ENCODE assay signal across 8 cellular contexts in genomic region chr11:64803163-64803845, GRCh38. TPM values are rescaled to one million over a fixed set of nuclear protein-coding genes. Genes with fewer than 3 reads are reported as not detected.
A peak's percentile ranks its signal among the peaks of the same experiment; 100 is the strongest.
DNase-seq lines count a peak whose midpoint lies in the region; ATAC-seq and TF ChIP-seq lines count a peak whose summit lies in the region.

TSS of gene MAP4K2 (minus strand) at chr11:64803214. CDS start at chr11:64803149, 65 bp downstream.

- peak within 1 kb of the TSS; percentile 68 to 87 (median 82) for H3K4me3 ChIP-seq in Peyer's patch
- H3K4me3 ChIP-seq in esophagus muscularis mucosa, result peak within 1 kb of the TSS; percentile 73 to 84 (median 78)

- H3K4me1 Mint-ChIP-seq in CD14-positive monocyte, result peaks cover 49% of the 10 kb centered on the region
- H3K4me1 Mint-ChIP-seq in activated T-cell treated with anti-CD3 and anti-CD28 coated beads, Interleukin-2, amount 50 U/mL, for 72 hours (ENCODE audit: low read depth), result peaks cover 27% of the 10 kb centered on the region

- H3K4me3 Mint-ChIP-seq in CD14-positive monocyte, result peak within 1 kb of the TSS; percentile 87
- H3K4me3 Mint-ChIP-seq in activated T-cell treated with anti-CD3 and anti-CD28 coated beads, Interleukin-2, amount 50 U/mL, for 72 hours, result peak within 1 kb of the TSS; percentile 86 to 93

- H3K27me3 ChIP-seq in Peyer's patch, result no peaks in the 10 kb centered on the region
- no peaks in the 10 kb centered on the region for H3K27me3 ChIP-seq in esophagus muscularis mucosa

- no peaks in the 10 kb centered on the region for H3K9me3 ChIP-seq in Peyer's patch
- no peaks in the 10 kb centered on the region for H3K9me3 ChIP-seq in esophagus muscularis mucosa

- no peaks in the 10 kb centered on the region for H3K9me3 Mint-ChIP-seq in CD14-positive monocyte
- H3K9me3 Mint-ChIP-seq in activated T-cell treated with anti-CD3 and anti-CD28 coated beads, Interleukin-2, amount 50 U/mL, for 72 hours, result no peaks in the 10 kb centered on the region

- H3K36me3 Mint-ChIP-seq in CD14-positive monocyte, result peaks cover 31 to 43% of the 10 kb centered on the region in 2 donors
- H3K36me3 Mint-ChIP-seq in activated T-cell treated with anti-CD3 and anti-CD28 coated beads, Interleukin-2, amount 50 U/mL, for 72 hours (ENCODE audit: insufficient read depth in 2 of 2), result peaks cover 2 to 8% of the 10 kb centered on the region in 2 donors

- DNase-seq in CD14-positive monocyte (ENCODE audit: low spot score), result no peak
- DNase-seq in Peyer's patch, result peak; percentile 89 to 96 (median 91)
- DNase-seq in activated T-cell treated with anti-CD3 and anti-CD28 coated beads, Interleukin-2, amount 50 U/mL, for 72 hours, result peak; percentile 93 to 95
- peak; percentile 97 for DNase-seq in esophagus muscularis mucosa (ENCODE audit: extremely low spot score)
- peak; percentile 88 for DNase-seq in myocyte (ENCODE audit: low read depth)
- peak; percentile 47 for DNase-seq in stimulated activated CD8-positive, alpha-beta memory T cell treated with anti-CD3 and anti-CD28 coated beads, Interleukin-7, amount 100 ng/mL, for 24 hours (ENCODE audit: low read depth)

- H3K27ac Mint-ChIP-seq in CD14-positive monocyte, result peak within 1 kb of the TSS; percentile 92 to 98 (median 95)
- H3K27ac Mint-ChIP-seq in activated T-cell treated with anti-CD3 and anti-CD28 coated beads, Interleukin-2, amount 50 U/mL, for 72 hours, result peak within 1 kb of the TSS; percentile 91

- TF ChIP-seq EP300 in Ishikawa (IDR thresholded peaks at IDR 0.05; ENCODE audit: borderline replicate concordance) (no peak), esophagus muscularis mucosa (IDR thresholded peaks at IDR 0.05) (no peak)

- H3K27me3 Mint-ChIP-seq in CD14-positive monocyte (ENCODE audit: low read depth in 3 of 3), result peaks cover 0 to 3% (median under 1%) of the 10 kb centered on the region in 3 donors
- H3K27me3 Mint-ChIP-seq in activated T-cell treated with anti-CD3 and anti-CD28 coated beads, Interleukin-2, amount 50 U/mL, for 72 hours (ENCODE audit: low read depth), result no peaks in the 10 kb centered on the region

- WGBS in esophagus muscularis mucosa, result 0% methylated on average over 16 of the region's 57 CpGs

- TF ChIP-seq POLR2A in Peyer's patch (IDR thresholded peaks at IDR 0.05) (peak in 1 of 2 donors; percentile 24), esophagus muscularis mucosa (IDR thresholded peaks at IDR 0.05; ENCODE audit: low read depth) (no peak)

- TF ChIP-seq RAD21 in Ishikawa (IDR thresholded peaks at IDR 0.05; ENCODE audit: low read depth), result no peak

- intact Hi-C loops in CD14-positive monocyte (cut with micrococcal nuclease) (no loop called here), esophagus muscularis mucosa (cut with DNase I) (loop anchor here (2.0 kb wide), 1 partner anchor 59 kb away; the partner anchor contains the start of gene RASGRP2)

- no peak for TF ChIP-seq CTCF in CD14-positive monocyte (IDR thresholded peaks at IDR 0.05)
- peak in 4 of 6 experiments; percentile 17 to 35 (median 24) for TF ChIP-seq CTCF in Peyer's patch (IDR thresholded peaks at IDR 0.05)
- TF ChIP-seq CTCF in esophagus muscularis mucosa (IDR thresholded peaks at IDR 0.05), result peak in 2 of 3 experiments; percentile 4 to 26

- H3K4me1 ChIP-seq in Peyer's patch (peaks cover 0 to 29% (median 18%) of the 10 kb centered on the region in 4 donors), esophagus muscularis mucosa (peaks cover 20 to 42% (median 34%) of the 10 kb centered on the region in 4 donors)

- ATAC-seq in GM19452 (IDR thresholded peaks at IDR 0.05; ENCODE audit: unreplicated experiment), result peak; percentile 65
- ATAC-seq in activated T-cell treated with anti-CD3 and anti-CD28 coated beads, Interleukin-2, amount 50 U/mL, for 72 hours (replicated peaks in 1 of 2), result peak; percentile 91 to 93

- H3K27ac ChIP-seq in Peyer's patch, result peak within 1 kb of the TSS; percentile 60 to 96 (median 84)
- peak within 1 kb of the TSS; percentile 85 to 93 (median 88) for H3K27ac ChIP-seq in esophagus muscularis mucosa (replicated peaks in 1 of 4)

- H3K36me3 ChIP-seq in Peyer's patch, result peaks cover 0 to 33% (median 0%) of the 10 kb centered on the region in 3 donors
- peaks cover 12 to 65% (median 54%) of the 10 kb centered on the region in 4 donors for H3K36me3 ChIP-seq in esophagus muscularis mucosa

TF ChIP-seq in Ishikawa, 13 proteins besides CTCF, POLR2A, EP300 and RAD21:
- TF ChIP-seq CREB1 (IDR thresholded peaks at IDR 0.05; ENCODE audit: low read depth) (peak; percentile 36; the same call in 1 of the 2 replicates), TAF1 (IDR thresholded peaks at IDR 0.05; ENCODE audit: low read depth) (no peak), FOXM1 (IDR thresholded peaks at IDR 0.05; ENCODE audit: borderline replicate concordance, low read depth) (no peak), NFIC (IDR thresholded peaks at IDR 0.05) (no peak)

RNA-seq across cellular contexts. Expression of gene MAP4K2, which starts in this region (rescaled TPM):
- 10 to 100 TPM in 1 of 2 donors, 1 to 10 TPM in 1; 9.9 to 12.6 TPM for polyA plus RNA-seq in CD14-positive monocyte
- total RNA-seq in Peyer's patch, result 10 to 100 TPM in 3 of 4 donors, 1 to 10 TPM in 1; 3.3 to 34.7 (median 20.3) TPM
- total RNA-seq in activated T-cell treated with anti-CD3 and anti-CD28 coated beads, Interleukin-2, amount 50 U/mL, for 72 hours, result 10 to 100 TPM; 74.7 to 84.5 TPM
- total RNA-seq in esophagus muscularis mucosa, result 10 to 100 TPM; 11.1 to 25.0 (median 17.1) TPM
- 7.1 and 10.8 TPM in 2 replicates for total RNA-seq in myocyte
- polyA plus RNA-seq in myocyte (2012), result 6.3 TPM
